8 cellular contexts compared by ENCODE assay signal in the genomic region with DNA sequence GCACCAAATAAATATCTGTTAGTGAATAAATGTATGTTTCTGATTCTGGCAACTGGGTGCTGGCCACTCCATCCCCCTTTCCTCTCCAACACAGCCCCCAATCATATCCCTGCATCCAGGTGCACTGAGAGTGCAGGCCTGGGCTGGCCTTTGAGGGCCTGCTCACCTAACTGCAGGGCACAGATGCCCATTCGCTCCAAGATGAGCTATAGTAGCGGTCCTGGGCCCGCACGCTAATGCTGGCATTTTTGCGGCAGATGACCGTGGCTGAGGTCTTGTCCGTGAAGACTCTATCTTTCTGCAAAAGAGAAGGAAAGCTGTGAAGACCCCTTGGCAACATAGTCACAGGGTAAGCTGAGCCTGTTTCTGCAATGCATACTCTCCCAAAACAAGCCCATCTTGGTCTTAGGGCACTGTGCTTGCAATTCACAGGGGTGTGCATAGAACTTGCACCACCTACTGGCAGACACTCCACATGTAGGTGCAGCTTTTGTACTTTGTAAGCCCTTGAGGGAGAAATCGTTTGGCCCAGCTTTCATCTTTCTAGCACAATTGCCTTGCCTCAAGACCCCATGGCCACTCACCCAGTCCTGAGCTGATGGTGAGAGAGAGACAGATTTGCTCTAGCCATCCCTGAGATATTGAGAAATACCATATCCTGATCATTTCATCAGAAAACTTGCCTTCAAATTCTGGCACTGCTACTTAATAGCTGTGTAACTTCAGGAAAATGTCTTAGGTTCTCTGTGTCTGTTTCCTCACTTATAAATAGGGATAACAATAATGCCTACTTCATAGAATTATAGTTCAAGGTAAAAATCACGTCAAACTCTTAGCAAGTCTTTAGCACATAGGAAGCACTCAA. TPM values are rescaled to one million over a fixed set of nuclear protein-coding genes. Genes with fewer than 3 reads are reported as not detected.
A peak's percentile ranks its signal among the peaks of the same experiment; 100 is the strongest.
DNase-seq lines count a peak whose midpoint lies in the region; ATAC-seq, FAIRE-seq and TF ChIP-seq lines count a peak whose summit lies in the region.

No MANE protein-coding gene starts in this region.

- intact Hi-C loops in HCT116 (cut with micrococcal nuclease) = loop anchor here (1.0 to 2.0 kb wide), 2 partner anchors 30 to 160 kb away; no protein-coding TSS in a partner anchor
- intact Hi-C loops in PC-3 (cut with micrococcal nuclease) = loop anchor here (1.0 kb wide), 2 partner anchors 30 to 159 kb away; no protein-coding TSS in a partner anchor
- intact Hi-C loops in kidney (cut with DNase I) = no loop called here

- no peak overlapping the region for H3K9ac ChIP-seq in HCT116 (ENCODE audit: low read length)
- H3K9ac ChIP-seq in PC-3 (ENCODE audit: low read length) = no peak overlapping the region
- no peak overlapping the region for H3K9ac ChIP-seq in astrocyte (ENCODE audit: low read length)
- H3K9ac ChIP-seq in kidney (ENCODE audit: low read length in 2 of 2) = no peak overlapping the region

- no peak overlapping the region for H3K27ac ChIP-seq in HCT116 (ENCODE audit: low read depth, low read length)
- no peak overlapping the region for H3K27ac ChIP-seq in PC-3 (ENCODE audit: low read length)
- no peak overlapping the region for H3K27ac ChIP-seq in astrocyte (ENCODE audit: low read depth, low read length)
- no peak overlapping the region for H3K27ac ChIP-seq in kidney (ENCODE audit: low read depth in 2 of 2, low read length in 2 of 2)

- no peak overlapping the region for H3K4me3 ChIP-seq in HCT116 (replicated peaks in 1 of 2; ENCODE audit: low read depth in 1 of 2, low read length in 2 of 2)
- H3K4me3 ChIP-seq in PC-3 (ENCODE audit: low read length) = no peak overlapping the region
- no peak overlapping the region for H3K4me3 ChIP-seq in astrocyte (ENCODE audit: insufficient read depth, low read depth, low read length)
- H3K4me3 ChIP-seq in kidney (ENCODE audit: low read length in 2 of 2) = no peak overlapping the region

- TF ChIP-seq CTCF in HCT116 (IDR thresholded peaks at IDR 0.05 in 2 of 3, conservative IDR thresholded peaks at IDR 0.05 in 1 of 3; ENCODE audit: borderline replicate concordance in 1 of 3, insufficient read depth in 1 of 3, low read depth in 2 of 3, low read length in 2 of 3) (peak; percentile 69 to 82 (median 73)), PC-3 (conservative IDR thresholded peaks at IDR 0.05; ENCODE audit: low read depth, low read length) (peak; percentile 82), astrocyte (IDR thresholded peaks at IDR 0.05; ENCODE audit: insufficient read depth, low read depth, low read length) (peak; percentile 81), kidney (IDR thresholded peaks at IDR 0.05; ENCODE audit: borderline replicate concordance, extremely low read depth, insufficient read depth) (peak; percentile 70)

- H4K20me1 ChIP-seq in HCT116 (ENCODE audit: insufficient read depth) (no peaks in the 10 kb centered on the region), PC-3 (ENCODE audit: low read length) (no peaks in the 10 kb centered on the region), astrocyte (ENCODE audit: insufficient read depth, low read length) (no peaks in the 10 kb centered on the region)

- H3K79me2 ChIP-seq in HCT116 (ENCODE audit: insufficient read depth, low read length) (no peaks in the 10 kb centered on the region), PC-3 (ENCODE audit: low read length) (no peaks in the 10 kb centered on the region), astrocyte (ENCODE audit: insufficient read depth, low read length) (no peaks in the 10 kb centered on the region)

- no peaks in the 10 kb centered on the region for H3K9me3 ChIP-seq in HCT116 (ENCODE audit: control insufficient read depth in 1 of 2, insufficient read depth in 1 of 2, low read depth in 1 of 2, low read length in 2 of 2)
- H3K9me3 ChIP-seq in PC-3 (ENCODE audit: low read length) = no peaks in the 10 kb centered on the region
- no peaks in the 10 kb centered on the region for H3K9me3 ChIP-seq in astrocyte (ENCODE audit: insufficient read depth, low read depth, low read length)
- H3K9me3 ChIP-seq in kidney (ENCODE audit: control insufficient read depth in 1 of 2, low read length in 2 of 2) = no peaks in the 10 kb centered on the region

- peaks cover 23% of the 10 kb centered on the region for H3K27me3 Mint-ChIP-seq in astrocyte (ENCODE audit: low read depth, unreplicated experiment)

- POLR2A ChIA-PET in HCT116 (lab: Charles Lee) (interaction anchor here (0.6 kb wide), 2 partner anchors 160 to 1102 kb away, joined by 3 read pairs; partner anchors contain the start of gene SLU7), PC-3 (lab: Charles Lee; ENCODE audit: unreplicated experiment) (no interaction called here)

- H3K4me1 Mint-ChIP-seq in astrocyte (ENCODE audit: low read depth, unreplicated experiment) = no peaks in the 10 kb centered on the region
- no peaks in the 10 kb centered on the region for H3K4me1 Mint-ChIP-seq in stimulated activated effector memory CD8-positive, alpha-beta T cell treated with anti-CD3 and anti-CD28 coated beads, Interleukin-12 subunit alpha, Interleukin-12 subunit beta, amount 100 ng/mL, for 72 hours

- no TSS peak for BruUV-seq in HCT116 (replicated peaks; lab: Mats Ljungman, UMichigan)
- BruUV-seq in PC-3 (replicated peaks; lab: Mats Ljungman, UMichigan) = no TSS peak

- H3K4me2 ChIP-seq in HCT116 (ENCODE audit: low read length) (no peak overlapping the region), PC-3 (ENCODE audit: low read length) (peak overlapping the region; percentile 40; the same call in 1 of the 2 replicates), astrocyte (ENCODE audit: low read length) (no peak overlapping the region)

- H3K9me2 ChIP-seq in HCT116 (ENCODE audit: insufficient read depth) = no peaks in the 10 kb centered on the region
- H3K9me2 ChIP-seq in PC-3 (replicated peaks; ENCODE audit: low read length) = no peaks in the 10 kb centered on the region

- H3K4me1 ChIP-seq in HCT116 (ENCODE audit: control insufficient read depth in 1 of 2, insufficient read depth in 2 of 2, low read length in 2 of 2) (no peaks in the 10 kb centered on the region), PC-3 (ENCODE audit: insufficient read depth, low read length) (peaks cover 10% of the 10 kb centered on the region), astrocyte (ENCODE audit: insufficient read depth, low read length) (no peaks in the 10 kb centered on the region), kidney (ENCODE audit: control insufficient read depth in 1 of 2, insufficient read depth in 1 of 2, low read depth in 1 of 2, low read length in 2 of 2) (no peaks in the 10 kb centered on the region)

- FAIRE-seq in astrocyte (lab: Jason Lieb, UNC) (no peak), kidney (lab: Jason Lieb, UNC) (no peak)

- DNase-seq in NCI-H146 (lab: John Stamatoyannopoulos, UW) (peak; percentile 13), NCI-H146 treated with DMSO at 0.1 percent for 48 hours (lab: John Stamatoyannopoulos, UW; ENCODE audit: unreplicated experiment) (no peak), HCT116 (ENCODE audit: low read depth, low spot score) (no peak), PC-3 (peak; percentile 55), astrocyte (ENCODE audit: low read depth) (peak; percentile 45), kidney (no peak), occipital lobe (lab: John Stamatoyannopoulos, UW) (no peak)
- DNase-seq in stimulated activated effector memory CD8-positive, alpha-beta T cell treated with anti-CD3 and anti-CD28 coated beads, Interleukin-12 subunit alpha, Interleukin-12 subunit beta, amount 100 ng/mL, for 72 hours (ENCODE audit: low spot score in 2 of 2) = no peak

- RAD21 ChIA-PET in HCT116 (lab: Charles Lee; ENCODE audit: low non-redundant PET in 1 of 2, low total read pairs in 2 of 2, uncharacterized antibody in 2 of 2, unreplicated experiment in 2 of 2) = interaction anchor here (1.5 to 1.8 kb wide), 2 partner anchors 160 kb away, joined by 14 to 15 read pairs; no protein-coding TSS in a partner anchor

- H3F3A ChIP-seq in PC-3 (ENCODE audit: low read length, unreplicated experiment) = no peaks in the 10 kb centered on the region

- no peaks in the 10 kb centered on the region for H3K36me3 Mint-ChIP-seq in astrocyte (ENCODE audit: low read depth, unreplicated experiment)
- no peaks in the 10 kb centered on the region for H3K36me3 Mint-ChIP-seq in stimulated activated effector memory CD8-positive, alpha-beta T cell treated with anti-CD3 and anti-CD28 coated beads, Interleukin-12 subunit alpha, Interleukin-12 subunit beta, amount 100 ng/mL, for 72 hours

- H3K27ac Mint-ChIP-seq in astrocyte (ENCODE audit: unreplicated experiment) = no peak overlapping the region
- no peak overlapping the region for H3K27ac Mint-ChIP-seq in stimulated activated effector memory CD8-positive, alpha-beta T cell treated with anti-CD3 and anti-CD28 coated beads, Interleukin-12 subunit alpha, Interleukin-12 subunit beta, amount 100 ng/mL, for 72 hours

- ATAC-seq in HCT116 = peak; percentile 95
- peak; percentile 93 for ATAC-seq in PC-3
- peak; percentile 70 for ATAC-seq in stimulated activated effector memory CD8-positive, alpha-beta T cell treated with anti-CD3 and anti-CD28 coated beads, Interleukin-12 subunit alpha, Interleukin-12 subunit beta, amount 100 ng/mL, for 72 hours

- H3K4me3 Mint-ChIP-seq in astrocyte (ENCODE audit: unreplicated experiment) = no peak overlapping the region
- H3K4me3 Mint-ChIP-seq in stimulated activated effector memory CD8-positive, alpha-beta T cell treated with anti-CD3 and anti-CD28 coated beads, Interleukin-12 subunit alpha, Interleukin-12 subunit beta, amount 100 ng/mL, for 72 hours = no peak overlapping the region

- no peaks in the 10 kb centered on the region for H3K9me3 Mint-ChIP-seq in astrocyte (ENCODE audit: unreplicated experiment)
- no peaks in the 10 kb centered on the region for H3K9me3 Mint-ChIP-seq in stimulated activated effector memory CD8-positive, alpha-beta T cell treated with anti-CD3 and anti-CD28 coated beads, Interleukin-12 subunit alpha, Interleukin-12 subunit beta, amount 100 ng/mL, for 72 hours

- peak; percentile 80 for TF ChIP-seq RAD21 in HCT116 (IDR thresholded peaks at IDR 0.05; ENCODE audit: low read depth)

- TF ChIP-seq POLR2A in HCT116 (IDR thresholded peaks at IDR 0.05; ENCODE audit: borderline replicate concordance, extremely low read depth, insufficient read depth, insufficient read length) = no peak

- H3K36me3 ChIP-seq in HCT116 (ENCODE audit: control insufficient read depth in 1 of 2, insufficient read depth in 2 of 2, low read length in 2 of 2) = no peaks in the 10 kb centered on the region
- H3K36me3 ChIP-seq in PC-3 (ENCODE audit: low read depth, low read length) = no peaks in the 10 kb centered on the region
- H3K36me3 ChIP-seq in astrocyte (ENCODE audit: insufficient read depth, low read length) = no peaks in the 10 kb centered on the region
- no peaks in the 10 kb centered on the region for H3K36me3 ChIP-seq in kidney (ENCODE audit: control insufficient read depth in 1 of 2, insufficient read depth in 2 of 2, low read length in 2 of 2)

- H3K27me3 ChIP-seq in HCT116 (ENCODE audit: insufficient read depth, low read length) = no peaks in the 10 kb centered on the region
- H3K27me3 ChIP-seq in PC-3 (ENCODE audit: low read length) = no peaks in the 10 kb centered on the region
- no peaks in the 10 kb centered on the region for H3K27me3 ChIP-seq in astrocyte (ENCODE audit: insufficient read depth, low read length)

- H2AFZ ChIP-seq in HCT116 (ENCODE audit: low read depth, low read length, poor library complexity, severe bottlenecking) (peak overlapping the region; percentile 57), PC-3 (ENCODE audit: low read length) (no peak overlapping the region), astrocyte (ENCODE audit: low read depth, low read length) (no peak overlapping the region)

- CTCF ChIA-PET in HCT116 (lab: Charles Lee) = interaction anchor here (1.1 to 2.9 kb wide), 8 partner anchors 8 to 160 kb away, joined by 3 to 108 read pairs (median 6); no protein-coding TSS in a partner anchor
- CTCF ChIA-PET in PC-3 (lab: Charles Lee) = interaction anchor here (0.6 to 2.6 kb wide), 4 partner anchors 8 to 160 kb away, joined by 3 to 17 read pairs (median 8); no protein-coding TSS in a partner anchor

RNA-seq across cellular contexts. Expression of gene IL12B, which starts 13.5 kb away (rescaled TPM):
- not detected for total RNA-seq in HCT116 (2021; ENCODE audit: unreplicated experiment)
- 0.04 TPM in 1 of 2 replicates, not detected in the other for polyA plus RNA-seq in HCT116 (2012)
- not detected in 2 replicates for total RNA-seq in PC-3 (2014; rRNA removed)
- not detected in 2 replicates for total RNA-seq in astrocyte
- not detected for total RNA-seq in kidney
- not detected for polyA plus RNA-seq in kidney (ENCODE audit: insufficient read depth, low read depth, low replicate concordance)
- not detected for total RNA-seq in occipital lobe

RNA-seq across cellular contexts. Expression of gene UBLCP1, which starts 53.7 kb away (rescaled TPM):
- total RNA-seq in HCT116 (2021; ENCODE audit: unreplicated experiment) = 32.9 TPM
- 6.2 and 8.4 TPM in 2 replicates for polyA plus RNA-seq in HCT116 (2012)
- 8.9 and 9.5 TPM in 2 replicates for total RNA-seq in PC-3 (2014; rRNA removed)
- 29.9 and 31.3 TPM in 2 replicates for total RNA-seq in astrocyte
- total RNA-seq in kidney = 25.1 TPM
- polyA plus RNA-seq in kidney (ENCODE audit: insufficient read depth, low read depth, low replicate concordance) = 17.1 TPM
- total RNA-seq in occipital lobe = 14.0 TPM

Comparison
In these comparisons a context has a peak if more than half of its experiments do, and no peak if none do; other contexts are left out.
1. DNase-seq: peak in NCI-H146 (single experiment), PC-3 (single experiment) and astrocyte (single experiment); none in NCI-H146 treated with DMSO at 0.1 percent for 48 hours (single experiment), HCT116 (single experiment), kidney (single experiment), stimulated activated effector memory CD8-positive, alpha-beta T cell treated with anti-CD3 and anti-CD28 coated beads, Interleukin-12 subunit alpha, Interleukin-12 subunit beta, amount 100 ng/mL, for 72 hours (0 of 2) and occipital lobe (single experiment).
2. Peak in every context shown above with its lines, with median percentiles within 50 percentile points of each other: ATAC-seq and CTCF ChIP-seq.